In the genomic region with DNA sequence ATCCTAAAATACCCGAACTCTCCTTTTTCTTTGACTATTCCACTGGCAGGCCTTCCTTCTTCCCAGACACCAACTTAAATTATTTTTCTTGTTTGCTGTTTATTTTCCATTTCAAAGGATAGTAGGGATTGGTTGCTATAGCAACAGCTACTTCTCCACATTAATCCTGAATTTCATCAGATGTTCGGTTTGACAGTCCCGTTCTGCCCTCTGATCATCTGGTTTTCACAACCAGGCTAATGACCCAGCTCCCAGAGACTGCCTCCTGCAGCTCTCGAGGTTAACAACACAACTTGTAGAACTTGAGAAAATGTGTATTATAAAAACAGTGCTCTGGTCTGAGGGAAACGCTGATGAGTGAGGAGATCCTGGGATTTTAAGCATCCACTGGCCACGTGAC, we compare ENCODE assay signal across 20 cellular contexts. TPM values are rescaled to one million over a fixed set of nuclear protein-coding genes. Genes with fewer than 3 reads are reported as not detected.
A peak's percentile ranks its signal among the peaks of the same experiment; 100 is the strongest.
DNase-seq lines count a peak whose midpoint lies in the region; ATAC-seq and TF ChIP-seq lines count a peak whose summit lies in the region.
"Had no signal": no experiment of that assay in that cellular context is flagged by ENCODE, and none has a peak within 500 bp of the region (broad histone marks: within the 10 kb centered on the region; RNA-seq: fewer than 3 reads in every experiment).

No MANE protein-coding gene starts in this region.

- in situ Hi-C loops in astrocyte of the spinal cord (cut with HindIII; ENCODE audit: low sequenced_read_pairs): no loop called here

- WGBS in right lobe of liver (ENCODE audit: insufficient coverage, low coverage, low lambda C conversion rate, missing lambda C conversion rate): 38% methylated on average over 6 of the region's 6 CpGs

- no peak for TF ChIP-seq POLR2A in right lobe of liver (IDR thresholded peaks at IDR 0.05)

- peak overlapping the region in 1 of 3 donors; percentile 24 for H3K27ac ChIP-seq in right lobe of liver
- peak overlapping the region; percentile 59 to 68 for H3K27ac ChIP-seq in thoracic aorta
- H3K27ac ChIP-seq: HL-60, spleen had no signal

- H3K4me1 ChIP-seq in right lobe of liver: peaks cover 0 to 39% (median 18%) of the 10 kb centered on the region in 4 donors
- H3K4me1 ChIP-seq in thoracic aorta (ENCODE audit: control insufficient read depth in 1 of 2, low read depth in 2 of 2): peaks cover 50 to 93% of the 10 kb centered on the region in 2 donors
- H3K4me1 ChIP-seq: spleen had no signal

- H3K36me3 ChIP-seq in right lobe of liver (no peaks in the 10 kb centered on the region), thoracic aorta (no peaks in the 10 kb centered on the region)
- H3K36me3 ChIP-seq: esophagus squamous epithelium, spleen had no signal

- peak in 3 of 4 donors; percentile 30 to 62 (median 33) for ATAC-seq in right lobe of liver
- ATAC-seq in thoracic aorta (ENCODE audit: insufficient number of reproducible peaks, low FRiP score, low read depth): no peak
- no peak for ATAC-seq in GM18907 (IDR thresholded peaks at IDR 0.05; ENCODE audit: unreplicated experiment)

- no peaks in the 10 kb centered on the region for H3K27me3 ChIP-seq in right lobe of liver
- H3K27me3 ChIP-seq in thoracic aorta (replicated peaks; ENCODE audit: insufficient read depth): no peaks in the 10 kb centered on the region

- H3K4me3 ChIP-seq in astrocyte of the spinal cord (ENCODE audit: low read depth, low read length): no peak overlapping the region
- no peak overlapping the region for H3K4me3 ChIP-seq in right lobe of liver
- no peak overlapping the region for H3K4me3 ChIP-seq in thoracic aorta
- H3K4me3 ChIP-seq: esophagus squamous epithelium, spleen had no signal

- TF ChIP-seq CTCF in astrocyte of the spinal cord (IDR thresholded peaks at IDR 0.05; ENCODE audit: low read depth, low read length) (no peak), right lobe of liver (IDR thresholded peaks at IDR 0.05) (peak in 1 of 4 donors; percentile 23), thoracic aorta (IDR thresholded peaks at IDR 0.05) (no peak)

- H3K9me3 ChIP-seq in right lobe of liver: no peaks in the 10 kb centered on the region
- no peaks in the 10 kb centered on the region for H3K9me3 ChIP-seq in thoracic aorta
- H3K9me3 ChIP-seq: esophagus squamous epithelium, spleen had no signal

- DNase-seq in NCI-H82 (lab: John Stamatoyannopoulos, UW) (peak; percentile 5), NCI-H82 treated with DMSO at 0.1 percent for 48 hours (lab: John Stamatoyannopoulos, UW; ENCODE audit: unreplicated experiment) (no peak), astrocyte of the spinal cord (ENCODE audit: low read depth, low spot score) (peak; percentile 53), right lobe of liver (no peak), thoracic aorta (ENCODE audit: low spot score) (no peak), SW 1271 (lab: John Stamatoyannopoulos, UW) (no peak), DMS53 treated with DMSO at 0.1 percent for 48 hours (lab: John Stamatoyannopoulos, UW; ENCODE audit: unreplicated experiment) (no peak)
- DNase-seq: activated CD4-positive, alpha-beta T cell treated with anti-CD3 and anti-CD28 coated beads for 48 hours; C1 segment of cervical spinal cord; central memory CD4-positive, alpha-beta T cell; effector CD8-positive, alpha-beta T cell; esophagus squamous epithelium; NCI-H1417; NCI-H2107; SHP77; spleen; stimulated activated CD4-positive, alpha-beta T cell treated with anti-CD3 and anti-CD28 coated beads, Interleukin-4, amount 100 ng/mL, for 4 hours; T-helper 1 cell had no signal

- intact Hi-C loops in right lobe of liver (cut with DNase I): no loop called here

RNA-seq across cellular contexts. Expression of gene NUAK1, which starts 45.5 kb away (rescaled TPM):
- total RNA-seq in right lobe of liver (10 to 100 TPM in 1 of 6 experiments, 1 to 10 TPM in 5; 2.0 to 11.0 (median 3.5) TPM), thoracic aorta (10 to 100 TPM; 20.0 to 31.4 TPM)

Comparison
In these comparisons a context has a peak if more than half of its experiments do, and no peak if none do; other contexts are left out.
1. DNase-seq: peak in NCI-H82 (single experiment) and astrocyte of the spinal cord (single experiment); none in NCI-H82 treated with DMSO at 0.1 percent for 48 hours (single experiment), right lobe of liver (0 of 3), thoracic aorta (single experiment), SW 1271 (0 of 2) and DMS53 treated with DMSO at 0.1 percent for 48 hours (single experiment).
2. ATAC-seq: peak in right lobe of liver (3 of 4); none in thoracic aorta (single experiment) and GM18907 (single experiment).